Comparison of ENCODE assay signal across 27 cellular contexts in the genomic region with DNA sequence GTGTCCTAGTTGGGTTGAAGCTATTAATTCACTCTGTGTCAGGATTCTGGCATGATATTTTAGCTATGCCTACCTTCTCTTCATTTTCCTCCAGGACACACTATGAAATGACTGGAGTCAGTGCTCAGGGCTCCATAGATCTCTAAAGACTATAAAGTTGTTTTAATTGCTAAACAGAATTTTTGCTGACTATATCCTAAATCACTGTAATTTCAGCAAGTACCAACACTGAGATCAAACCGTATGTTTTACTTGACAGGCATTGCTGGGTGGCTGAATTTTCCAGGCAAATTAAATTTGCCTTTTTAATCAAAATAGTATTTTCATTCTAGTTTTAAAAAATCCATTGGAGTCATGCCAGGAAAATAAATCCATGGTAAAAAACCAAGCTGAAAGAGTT.
"Had no signal": no experiment of that assay in that cellular context is flagged by ENCODE, and none has a peak within 500 bp of the region (broad histone marks: within the 10 kb centered on the region; RNA-seq: fewer than 3 reads in every experiment).

No MANE protein-coding gene starts in this region.

- H3K27me3 ChIP-seq: stomach, suprapubic skin, testis, thyroid gland, tibial artery, tibial nerve, transverse colon, upper lobe of left lung, upper lobe of right lung, vagina had no signal

- ATAC-seq: stimulated activated effector memory CD8-positive, alpha-beta T cell treated with anti-CD3 and anti-CD28 coated beads, Interleukin-12 subunit alpha, Interleukin-12 subunit beta, amount 100 ng/mL, for 72 hours; stimulated activated memory B cell treated with anti-CD40 and anti-IgM and Interleukin-4, amounts not matched to agents 10 μg/mL and 1 μg/mL and 100 μg/mL, for 72 hours; stimulated activated naive B cell treated with anti-CD40 and anti-IgM and Interleukin-4, amounts not matched to agents 10 μg/mL and 1 μg/mL and 100 μg/mL, for 72 hours; stimulated activated naive CD8-positive, alpha-beta T cell treated with anti-CD3 and anti-CD28 coated beads, Interleukin-15, amount 100 ng/mL, for 72 hours; stimulated activated naive CD8-positive, alpha-beta T cell treated with anti-CD3 and anti-CD28 coated beads, Interleukin-15, Interleukin-2, amounts not matched to agents 100 U/mL and 50 U/mL, for 24 hours; upper lobe of right lung had no signal

- DNase-seq: stimulated activated CD4-positive, alpha-beta T cell treated with anti-CD3 and anti-CD28 coated beads, Interleukin-2, amount 100 ng/mL, for 48 hours; stimulated activated CD4-positive, alpha-beta T cell treated with anti-CD3 and anti-CD28 coated beads, Interleukin-4, amount 100 ng/mL, for 1 hour; stimulated activated CD4-positive, alpha-beta T cell treated with anti-CD3 and anti-CD28 coated beads, Interleukin-4, amount 100 ng/mL, for 24 hours; stimulated activated CD4-positive, alpha-beta T cell treated with anti-CD3 and anti-CD28 coated beads, Interleukin-4, amount 100 ng/mL, for 4 hours; stimulated activated CD8-positive, alpha-beta memory T cell treated with anti-CD3 and anti-CD28 coated beads, Interleukin-4, amount 100 ng/mL, for 48 hours; stimulated activated naive B cell treated with anti-CD40 and anti-IgM and Interleukin-4, amounts not matched to agents 10 μg/mL and 1 μg/mL and 100 μg/mL, for 72 hours; stimulated activated naive CD4-positive, alpha-beta T cell; stimulated activated naive CD4-positive, alpha-beta T cell treated with Interleukin-2 at 50 U/mL for 16 hours; stimulated activated naive CD8-positive, alpha-beta T cell treated with anti-CD3 and anti-CD28 coated beads, Interleukin-15, amount 100 ng/mL, for 72 hours; stimulated activated naive CD8-positive, alpha-beta T cell treated with anti-CD3 and anti-CD28 coated beads, Interleukin-15, Interleukin-2, amounts not matched to agents 100 U/mL and 50 U/mL, for 24 hours; stomach; substantia nigra; testis; thyroid gland; tibial artery; transverse colon; trophoblast cell; upper lobe of left lung; upper lobe of right lung; uterus had no signal

- H3K36me3 ChIP-seq: stomach, suprapubic skin, thoracic aorta, thyroid gland, tibial artery, tibial nerve, transverse colon, upper lobe of left lung, upper lobe of right lung, uterus, vagina had no signal

- FAIRE-seq: urothelium cell line had no signal

- H3K4me1 ChIP-seq: stomach, suprapubic skin, testis, thyroid gland, tibial artery, tibial nerve, transverse colon, upper lobe of left lung, upper lobe of right lung, uterus, vagina had no signal

- H3K9me3 ChIP-seq: stomach, suprapubic skin, testis, thoracic aorta, thyroid gland, tibial artery, tibial nerve, transverse colon, upper lobe of left lung, upper lobe of right lung, uterus, vagina had no signal

- H3K4me3 ChIP-seq: stomach, suprapubic skin, testis, thoracic aorta, thyroid gland, tibial artery, tibial nerve, transverse colon, upper lobe of left lung, upper lobe of right lung, uterus, vagina had no signal

- H3K27ac ChIP-seq: stomach, suprapubic skin, testis, thoracic aorta, thyroid gland, tibial artery, tibial nerve, transverse colon, upper lobe of left lung, upper lobe of right lung, uterus, vagina had no signal
